25 cellular contexts compared by ENCODE assay signal in the genomic region with DNA sequence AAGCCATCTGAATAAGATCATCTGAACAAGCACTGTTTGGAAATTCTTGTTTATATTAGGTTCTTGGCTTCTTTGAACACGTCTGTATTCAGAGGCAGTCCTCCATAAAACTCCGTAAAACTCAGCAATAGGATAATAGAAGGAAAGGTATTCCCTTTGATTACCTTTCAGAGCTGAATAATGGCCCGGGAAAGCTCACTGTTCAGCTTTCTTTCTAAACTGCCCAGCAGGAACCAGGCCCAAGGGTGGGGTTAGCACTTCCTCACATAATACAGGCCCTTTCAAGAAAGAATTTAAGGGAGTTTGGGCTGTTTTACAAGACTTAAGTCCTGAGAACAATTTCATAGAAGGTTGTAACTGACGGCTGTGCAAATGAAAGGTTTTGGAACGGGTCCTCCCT.
"Had no signal": no experiment of that assay in that cellular context is flagged by ENCODE, and none has a peak within 500 bp of the region (broad histone marks: within the 10 kb centered on the region; RNA-seq: fewer than 3 reads in every experiment).

No MANE protein-coding gene starts in this region.

- H3K27ac ChIP-seq: PC-9 had no signal

- H3K9me3 ChIP-seq: MG63 had no signal

- H3K27me3 ChIP-seq: MG63 had no signal

- H3K4me3 ChIP-seq: MG63, PC-9 had no signal

- H3K36me3 ChIP-seq: MG63 had no signal

- H3K4me1 Mint-ChIP-seq: activated B cell treated with CpG ODN at 0.5 μM for 24 hours, brain had no signal

- H2AFZ ChIP-seq: PC-9 had no signal

- ATAC-seq: activated CD8-positive, alpha-beta memory T cell treated with anti-CD3 and anti-CD28 coated beads, Interleukin-2, amount 10 ng/mL, durations not matched to agents 7 days and 5 days; activated T-helper 17 cell treated with anti-CD3 and anti-CD28 coated beads, Interleukin-2, amount 50 U/mL, for 72 hours; T-helper 17 cell had no signal

- H3K36me3 Mint-ChIP-seq: activated naive CD8-positive, alpha-beta T cell; brain had no signal

- DNase-seq: activated B cell treated with CpG ODN at 0.5 μM for 24 hours; activated CD4-positive, alpha-beta T cell treated with anti-CD3 and anti-CD28 coated beads for 1 hour; activated CD4-positive, alpha-beta T cell treated with anti-CD3 and anti-CD28 coated beads, Interleukin-2, amount 10 ng/mL, durations not matched to agents 24 days and 14 days; activated CD4-positive, alpha-beta T cell treated with anti-CD3 and anti-CD28 coated beads, Interleukin-2, amount 50 U/mL, for 48 hours; activated CD8-positive, alpha-beta memory T cell treated with anti-CD3 and anti-CD28 coated beads, Interleukin-2, amount 10 ng/mL, durations not matched to agents 7 days and 5 days; activated gamma-delta T cell; activated naive CD4-positive, alpha-beta T cell treated with anti-CD3 and anti-CD28 coated beads for 36 hours; activated T-cell treated with anti-CD3 and anti-CD28 coated beads for 4 hours; activated T-cell treated with anti-CD3 and anti-CD28 coated beads, Interleukin-2, amount 50 U/mL, for 48 hours; amygdala; MG63; MV-4-11; NCI-H1092 treated with DMSO at 0.1 percent for 48 hours; NCI-H1417 treated with DMSO at 0.1 percent for 48 hours; NCI-H1694; NCI-H2029; NCI-H446; NCI-H524; PC-9; SHP77 treated with DMSO at 0.1 percent for 48 hours; T-helper 17 cell; T-helper 9 cell had no signal

- H3K4me2 ChIP-seq: PC-9 had no signal

- H3K9me3 Mint-ChIP-seq: activated B cell treated with CpG ODN at 0.5 μM for 24 hours; activated CD4-positive, alpha-beta T cell treated with anti-CD3 and anti-CD28 coated beads, Interleukin-2, amount 10 ng/mL, durations not matched to agents 24 days and 14 days; activated naive CD4-positive, alpha-beta T cell treated with anti-CD3 and anti-CD28 coated beads for 36 hours; activated T-helper 17 cell treated with anti-CD3 and anti-CD28 coated beads, Interleukin-2, amount 50 U/mL, for 72 hours had no signal

- H3K4me3 Mint-ChIP-seq: activated B cell treated with CpG ODN at 0.5 μM for 24 hours; activated CD4-positive, alpha-beta T cell treated with anti-CD3 and anti-CD28 coated beads, Interleukin-2, amount 10 ng/mL, durations not matched to agents 24 days and 14 days; activated CD8-positive, alpha-beta memory T cell treated with anti-CD3 and anti-CD28 coated beads, Interleukin-2, amount 10 ng/mL, durations not matched to agents 7 days and 5 days; activated naive CD4-positive, alpha-beta T cell treated with anti-CD3 and anti-CD28 coated beads for 36 hours; activated naive CD8-positive, alpha-beta T cell; activated T-helper 17 cell treated with anti-CD3 and anti-CD28 coated beads, Interleukin-2, amount 50 U/mL, for 72 hours; brain; T-helper 17 cell had no signal

- H3K27ac Mint-ChIP-seq: activated B cell treated with CpG ODN at 0.5 μM for 24 hours; activated CD4-positive, alpha-beta T cell treated with anti-CD3 and anti-CD28 coated beads, Interleukin-2, amount 10 ng/mL, durations not matched to agents 24 days and 14 days; activated CD8-positive, alpha-beta memory T cell treated with anti-CD3 and anti-CD28 coated beads, Interleukin-2, amount 10 ng/mL, durations not matched to agents 7 days and 5 days; activated naive CD4-positive, alpha-beta T cell treated with anti-CD3 and anti-CD28 coated beads for 36 hours; activated naive CD8-positive, alpha-beta T cell; activated T-helper 17 cell treated with anti-CD3 and anti-CD28 coated beads, Interleukin-2, amount 50 U/mL, for 72 hours; T-helper 17 cell had no signal
